In genomic region chr1:204992499-204992898, GRCh38 we compare ENCODE assay signal across 14 cellular contexts. TPM values are rescaled to one million over a fixed set of nuclear protein-coding genes. Genes with fewer than 3 reads are reported as not detected.
DNase-seq lines count a peak whose midpoint lies in the region; ATAC-seq lines count a peak whose summit lies in the region.
"Had no signal": no experiment of that assay in that cellular context is flagged by ENCODE, and none has a peak within 500 bp of the region (broad histone marks: within the 10 kb centered on the region; RNA-seq: fewer than 3 reads in every experiment).

No MANE protein-coding gene starts in this region.

- intact Hi-C loops in activated CD4-positive, alpha-beta T cell treated with anti-CD3 and anti-CD28 coated beads, Interleukin-2, amount 10 ng/mL, durations not matched to agents 24 days and 14 days (cut with micrococcal nuclease), result no loop called here

- no peak overlapping the region for H3K27ac Mint-ChIP-seq in activated CD4-positive, alpha-beta T cell treated with anti-CD3 and anti-CD28 coated beads, Interleukin-2, amount 10 ng/mL, durations not matched to agents 24 days and 14 days
- peak overlapping the region; percentile 53 for H3K27ac Mint-ChIP-seq in stimulated activated memory B cell treated with anti-CD40 and anti-IgM and Interleukin-4, amounts not matched to agents 10 μg/mL and 1 μg/mL and 100 μg/mL, for 72 hours

- peak; percentile 14 for ATAC-seq in stimulated activated memory B cell treated with anti-CD40 and anti-IgM and Interleukin-4, amounts not matched to agents 10 μg/mL and 1 μg/mL and 100 μg/mL, for 72 hours
- ATAC-seq in HG02571 (IDR thresholded peaks at IDR 0.05; ENCODE audit: unreplicated experiment), result no peak
- ATAC-seq: esophagus mucosa, right cardiac atrium had no signal

- no peak overlapping the region for H3K4me3 Mint-ChIP-seq in activated CD4-positive, alpha-beta T cell treated with anti-CD3 and anti-CD28 coated beads, Interleukin-2, amount 10 ng/mL, durations not matched to agents 24 days and 14 days
- H3K4me3 Mint-ChIP-seq in stimulated activated memory B cell treated with anti-CD40 and anti-IgM and Interleukin-4, amounts not matched to agents 10 μg/mL and 1 μg/mL and 100 μg/mL, for 72 hours, result no peak overlapping the region

- H3K36me3 Mint-ChIP-seq in activated CD4-positive, alpha-beta T cell treated with anti-CD3 and anti-CD28 coated beads, Interleukin-2, amount 10 ng/mL, durations not matched to agents 24 days and 14 days (ENCODE audit: low read depth), result no peaks in the 10 kb centered on the region
- H3K36me3 Mint-ChIP-seq in stimulated activated memory B cell treated with anti-CD40 and anti-IgM and Interleukin-4, amounts not matched to agents 10 μg/mL and 1 μg/mL and 100 μg/mL, for 72 hours, result no peaks in the 10 kb centered on the region

- peaks cover 11% of the 10 kb centered on the region for H3K4me1 Mint-ChIP-seq in activated CD4-positive, alpha-beta T cell treated with anti-CD3 and anti-CD28 coated beads, Interleukin-2, amount 10 ng/mL, durations not matched to agents 24 days and 14 days
- H3K4me1 Mint-ChIP-seq in stimulated activated memory B cell treated with anti-CD40 and anti-IgM and Interleukin-4, amounts not matched to agents 10 μg/mL and 1 μg/mL and 100 μg/mL, for 72 hours, result peaks cover 25% of the 10 kb centered on the region

- H3K27ac ChIP-seq in cingulate gyrus (ENCODE audit: low read depth, low read length), result peak overlapping the region; percentile 99

- DNase-seq in activated CD4-positive, alpha-beta T cell treated with anti-CD3 and anti-CD28 coated beads, Interleukin-2, amount 10 ng/mL, durations not matched to agents 24 days and 14 days, result peak; percentile 69
- DNase-seq in activated CD4-positive, alpha-beta T cell treated with anti-CD3 and anti-CD28 coated beads for 1 hour, result no peak
- DNase-seq in SKM-1 (lab: John Stamatoyannopoulos, UW; ENCODE audit: unreplicated experiment), result peak; percentile 45
- DNase-seq in Ammon's horn (ENCODE audit: low spot score), result no peak
- DNase-seq in KG1 (lab: John Stamatoyannopoulos, UW), result no peak
- DNase-seq: activated effector memory CD4-positive, alpha-beta T cell treated with anti-CD3 and anti-CD28 coated beads, Interleukin-2, amount 50 U/mL, for 16 hours; DMS79; KBM-7; right cardiac atrium; T1000 had no signal

- H3K27me3 Mint-ChIP-seq in activated CD4-positive, alpha-beta T cell treated with anti-CD3 and anti-CD28 coated beads, Interleukin-2, amount 10 ng/mL, durations not matched to agents 24 days and 14 days, result peaks cover 2% of the 10 kb centered on the region
- peaks cover 19% of the 10 kb centered on the region for H3K27me3 Mint-ChIP-seq in stimulated activated memory B cell treated with anti-CD40 and anti-IgM and Interleukin-4, amounts not matched to agents 10 μg/mL and 1 μg/mL and 100 μg/mL, for 72 hours

- H3K9me3 Mint-ChIP-seq in activated CD4-positive, alpha-beta T cell treated with anti-CD3 and anti-CD28 coated beads, Interleukin-2, amount 10 ng/mL, durations not matched to agents 24 days and 14 days, result no peaks in the 10 kb centered on the region
- no peaks in the 10 kb centered on the region for H3K9me3 Mint-ChIP-seq in stimulated activated memory B cell treated with anti-CD40 and anti-IgM and Interleukin-4, amounts not matched to agents 10 μg/mL and 1 μg/mL and 100 μg/mL, for 72 hours

RNA-seq across cellular contexts. Expression of gene CNTN2, which starts 50.5 kb away (rescaled TPM):
- total RNA-seq in activated CD4-positive, alpha-beta T cell treated with anti-CD3 and anti-CD28 coated beads, Interleukin-2, amount 10 ng/mL, durations not matched to agents 24 days and 14 days, result not detected in 2 replicates

Comparison
In these comparisons a context has a peak if more than half of its experiments do, and no peak if none do; other contexts are left out.
1. DNase-seq: peak in activated CD4-positive, alpha-beta T cell treated with anti-CD3 and anti-CD28 coated beads, Interleukin-2, amount 10 ng/mL, durations not matched to agents 24 days and 14 days (single experiment) and SKM-1 (single experiment); none in activated CD4-positive, alpha-beta T cell treated with anti-CD3 and anti-CD28 coated beads for 1 hour (single experiment), Ammon's horn (single experiment) and KG1 (single experiment).